13 cellular contexts compared by ENCODE assay signal in genomic region chr13:54357284-54357933, GRCh38.
"Had no signal": no experiment of that assay in that cellular context is flagged by ENCODE, and none has a peak within 500 bp of the region (broad histone marks: within the 10 kb centered on the region; RNA-seq: fewer than 3 reads in every experiment).

No MANE protein-coding gene starts in this region.

- H3K4me3 ChIP-seq: left lung had no signal

- H3K27ac ChIP-seq: left lung had no signal

- H3K36me3 ChIP-seq: left lung had no signal

- H3K9me3 ChIP-seq: left lung had no signal

- H3K4me1 ChIP-seq: left lung had no signal

- DNase-seq: activated CD4-positive, alpha-beta memory T cell treated with anti-CD3 and anti-CD28 coated beads for 36 hours; activated CD4-positive, CD25-positive, alpha-beta regulatory T cell treated with anti-CD3 and anti-CD28 coated beads, Interleukin-2, amount 50 U/mL, for 72 hours; activated gamma-delta T cell treated with Interleukin-2 at 50 U/mL for 16 hours; activated T-cell treated with anti-CD3 and anti-CD28 coated beads, Interleukin-2, amount 50 U/mL, for 72 hours; caudate nucleus; cortex of kidney; effector CD8-positive, alpha-beta T cell; islet precursor cell; left lung; stimulated activated CD4-positive, alpha-beta T cell treated with anti-CD3 and anti-CD28 coated beads, Interleukin-2, amount 100 ng/mL, for 48 hours; stimulated activated naive CD4-positive, alpha-beta T cell treated with Interleukin-2 at 50 U/mL for 16 hours; trophoblast cell had no signal

- ATAC-seq: activated T-cell treated with anti-CD3 and anti-CD28 coated beads, Interleukin-2, amount 50 U/mL, for 72 hours; left lung; natural killer cell treated with Interleukin-12 subunit alpha and Interleukin-12 subunit beta and Interleukin-15 and Interleukin-18, amount 100 ng/mL, for 72 hours had no signal

- H3K27me3 ChIP-seq: left lung had no signal
